In genomic region chr12:108430245-108430644, GRCh38 we compare ENCODE assay signal across 18 cellular contexts.
A peak's percentile ranks its signal among the peaks of the same experiment; 100 is the strongest.
DNase-seq lines count a peak whose midpoint lies in the region; ATAC-seq and TF ChIP-seq lines count a peak whose summit lies in the region.
"Had no signal": no experiment of that assay in that cellular context is flagged by ENCODE, and none has a peak within 500 bp of the region (broad histone marks: within the 10 kb centered on the region; RNA-seq: fewer than 3 reads in every experiment).

No MANE protein-coding gene starts in this region.

- TF ChIP-seq RAD21 in Ishikawa (IDR thresholded peaks at IDR 0.05; ENCODE audit: low read depth): no peak

- no peak for TF ChIP-seq CTCF in fibroblast of pulmonary artery (IDR thresholded peaks at IDR 0.05; ENCODE audit: low read length, missing control alignments)

- peak; percentile 26 for DNase-seq in COR-L47 (lab: John Stamatoyannopoulos, UW)
- DNase-seq in NCI-H69 (lab: John Stamatoyannopoulos, UW): peak; percentile 71
- DNase-seq in fibroblast of pulmonary artery (ENCODE audit: low read depth): peak; percentile 22
- no peak for DNase-seq in stimulated activated CD4-positive, alpha-beta T cell treated with anti-CD3 and anti-CD28 coated beads, Interleukin-12 subunit alpha, Interleukin-12 subunit beta, amount 100 ng/mL, for 4 hours
- no peak for DNase-seq in DMS153 treated with DMSO at 0.1 percent for 48 hours (lab: John Stamatoyannopoulos, UW; ENCODE audit: unreplicated experiment)
- DNase-seq: activated CD4-positive, alpha-beta T cell treated with anti-CD3 and anti-CD28 coated beads for 36 hours; activated naive CD4-positive, alpha-beta T cell treated with anti-CD3 and anti-CD28 coated beads for 36 hours; esophagus squamous epithelium; H7; left ventricle myocardium inferior; NCI-H1092; stimulated activated CD4-positive, alpha-beta T cell treated with anti-CD3 and anti-CD28 coated beads, Interleukin-4, amount 100 ng/mL, for 1 hour; stimulated activated CD8-positive, alpha-beta memory T cell treated with anti-CD3 and anti-CD28 coated beads, Interleukin-4, amount 100 ng/mL, for 48 hours; testis had no signal

- H3K4me3 ChIP-seq in fibroblast of pulmonary artery (replicated peaks; ENCODE audit: low read depth, low read length): no peak overlapping the region
- H3K4me3 ChIP-seq: esophagus squamous epithelium, left ventricle myocardium inferior, testis had no signal

- TF ChIP-seq EP300 in Ishikawa (IDR thresholded peaks at IDR 0.05; ENCODE audit: borderline replicate concordance): no peak

- no peak for ATAC-seq in GM18511 (IDR thresholded peaks at IDR 0.05; ENCODE audit: unreplicated experiment)
- ATAC-seq in GM18502 (IDR thresholded peaks at IDR 0.05; ENCODE audit: poor library complexity, unreplicated experiment): no peak
- ATAC-seq: activated CD4-positive, alpha-beta T cell treated with anti-CD3 and anti-CD28 coated beads for 36 hours; Right ventricle myocardium inferior had no signal

TF ChIP-seq in Ishikawa, 13 proteins besides CTCF, POLR2A, EP300 and RAD21:
- no peak for TF ChIP-seq TCF12 (IDR thresholded peaks at IDR 0.05; ENCODE audit: low read depth)
- peak; percentile 62 for TF ChIP-seq NFIC (IDR thresholded peaks at IDR 0.05)

Comparison
In these comparisons a context has a peak if more than half of its experiments do, and no peak if none do; other contexts are left out.
1. DNase-seq: peak in COR-L47 (single experiment), NCI-H69 (single experiment) and fibroblast of pulmonary artery (single experiment); none in stimulated activated CD4-positive, alpha-beta T cell treated with anti-CD3 and anti-CD28 coated beads, Interleukin-12 subunit alpha, Interleukin-12 subunit beta, amount 100 ng/mL, for 4 hours (single experiment) and DMS153 treated with DMSO at 0.1 percent for 48 hours (single experiment).